In genomic region chr3:187738400-187739124, GRCh38 we compare ENCODE assay signal across 8 cellular contexts. TPM values are rescaled to one million over a fixed set of nuclear protein-coding genes. Genes with fewer than 3 reads are reported as not detected.
DNase-seq lines count a peak whose midpoint lies in the region; ATAC-seq, FAIRE-seq and TF ChIP-seq lines count a peak whose summit lies in the region.

No MANE protein-coding gene starts in this region.

- peak overlapping the region; percentile 98 for H3K27ac Mint-ChIP-seq in activated CD8-positive, alpha-beta T cell treated with anti-CD3 and anti-CD28 coated beads for 36 hours

- peak overlapping the region; percentile 93 for H3K4me3 Mint-ChIP-seq in activated CD8-positive, alpha-beta T cell treated with anti-CD3 and anti-CD28 coated beads for 36 hours

- POLR2A ChIA-PET in activated CD8-positive, alpha-beta T cell treated with anti-CD3 and anti-CD28 coated beads for 36 hours (lab: Charles Lee): interaction anchor here (0.5 to 2.2 kb wide), 12 partner anchors 8 to 1399 kb away, joined by 3 to 7 read pairs (median 3); partner anchors contain the start of gene LPP
- POLR2A ChIA-PET in H1 (lab: Charles Lee; ENCODE audit: partially characterized antibody): interaction anchor here (1.0 to 3.3 kb wide), 12 partner anchors 9 to 1221 kb away, joined by 3 to 15 read pairs (median 6); partner anchors contain the start of gene LPP

- no peaks in the 10 kb centered on the region for H3K9me3 ChIP-seq in H1 (ENCODE audit: insufficient read depth in 2 of 2, low read depth in 1 of 2, low read length in 1 of 2)
- H3K9me3 ChIP-seq in lung (ENCODE audit: control insufficient read depth in 2 of 2, insufficient read depth in 1 of 2, low read length in 1 of 2): no peaks in the 10 kb centered on the region

- H4K8ac ChIP-seq in H1 (ENCODE audit: extremely low read depth, insufficient read depth, low read length): no peak overlapping the region; the same call in 1 of the 2 replicates

- H2AK5ac ChIP-seq in H1 (ENCODE audit: low read depth, low read length): no peak overlapping the region

- peak overlapping the region; percentile 40 for H3K56ac ChIP-seq in H1 (replicated peaks; ENCODE audit: insufficient read length, low read depth, low read length)

- no peaks in the 10 kb centered on the region for H4K20me1 ChIP-seq in H1 (replicated peaks in 1 of 2; ENCODE audit: control insufficient read depth in 1 of 2, insufficient read depth in 2 of 2, low read length in 2 of 2)

- peak overlapping the region; percentile 38 for H2BK5ac ChIP-seq in H1 (ENCODE audit: low read depth, low read length)

- peak; percentile 88 to 92 for TF ChIP-seq RAD21 in H1 (IDR thresholded peaks at IDR 0.05 in 1 of 2, conservative IDR thresholded peaks at IDR 0.05 in 1 of 2; ENCODE audit: low read depth in 2 of 2, low read length in 2 of 2)

- no peak overlapping the region for H2BK120ac ChIP-seq in H1 (replicated peaks; ENCODE audit: low read depth, low read length)

- no peaks in the 10 kb centered on the region for H3K27me3 Mint-ChIP-seq in activated CD8-positive, alpha-beta T cell treated with anti-CD3 and anti-CD28 coated beads for 36 hours

- peak overlapping the region; percentile 90 to 94 for H3K4me2 ChIP-seq in H1 (ENCODE audit: insufficient read depth in 1 of 2, low read depth in 2 of 2, low read length in 2 of 2)

- ATAC-seq in HG03565 (IDR thresholded peaks at IDR 0.05; ENCODE audit: unreplicated experiment): peak; percentile 44
- peak; percentile 50 for ATAC-seq in activated CD8-positive, alpha-beta T cell treated with anti-CD3 and anti-CD28 coated beads for 36 hours
- peak; percentile 43 for ATAC-seq in lung (ENCODE audit: insufficient read depth, low FRiP score)

- H3K14ac ChIP-seq in H1 (ENCODE audit: insufficient read length): no peak overlapping the region

- H3K79me1 ChIP-seq in H1 (ENCODE audit: low read depth, low read length): no peaks in the 10 kb centered on the region

- TF ChIP-seq POLR2A in H1 (IDR thresholded peaks at IDR 0.05; ENCODE audit: control extremely low read depth in 1 of 2, low read depth in 2 of 2, low read length in 2 of 2): no peak

- H4K5ac ChIP-seq in H1 (ENCODE audit: insufficient read length, low read depth, low read length): peak overlapping the region; percentile 18

- 0 out of 2 replicates have a peak overlapping the region, but pooled peaks have one; percentile 37 for H2BK20ac ChIP-seq in H1 (ENCODE audit: low read length)

- H2BK15ac ChIP-seq in H1 (ENCODE audit: low read length): peak overlapping the region; percentile 62; the same call in 1 of the 2 replicates

- peaks cover 47% of the 10 kb centered on the region for H3K4me1 Mint-ChIP-seq in activated CD8-positive, alpha-beta T cell treated with anti-CD3 and anti-CD28 coated beads for 36 hours (ENCODE audit: low read depth)

- peak; percentile 79 for TF ChIP-seq CTCF in activated CD8-positive, alpha-beta T cell treated with anti-CD3 and anti-CD28 coated beads for 36 hours (IDR thresholded peaks at IDR 0.05)
- peak; percentile 62 to 84 (median 72) for TF ChIP-seq CTCF in H1 (IDR thresholded peaks at IDR 0.05; ENCODE audit: control extremely low read depth in 1 of 3, insufficient read depth in 1 of 3, low read depth in 1 of 3, low read length in 3 of 3)
- peak; percentile 76 for TF ChIP-seq CTCF in lung (IDR thresholded peaks at IDR 0.05; ENCODE audit: control extremely low read depth, extremely low read depth)

- H3K9ac ChIP-seq in H1 (replicated peaks in 1 of 4; ENCODE audit: extremely low read depth in 1 of 4, low read depth in 3 of 4, low read length in 3 of 4): peak overlapping the region in 3 of 4 experiments; percentile 62 to 67 (median 65); a peak in 5 of 7 replicates

- 0 out of 3 replicates have a peak, but pooled peaks of 1 of the 2 experiments have one; percentile 8 for TF ChIP-seq EP300 in H1 (IDR thresholded peaks at IDR 0.05; ENCODE audit: borderline replicate concordance in 1 of 2, low read depth in 2 of 2, low read length in 2 of 2)

- H2BK12ac ChIP-seq in H1 (ENCODE audit: low read depth, low read length): peak overlapping the region; percentile 55; the same call in 1 of the 2 replicates

- peak overlapping the region; percentile 92 for H3K18ac ChIP-seq in H1 (ENCODE audit: extremely low read depth, low read length)

- H3K27me3 ChIP-seq in H1 (replicated peaks in 1 of 4; ENCODE audit: control insufficient read depth in 3 of 4, extremely low read depth in 1 of 4, insufficient read depth in 3 of 4, low read length in 3 of 4) (peaks cover 0 to 16% (median 7%) of the 10 kb centered on the region in 4 experiments; a peak in 3 of 7 replicates), lung (ENCODE audit: control insufficient read depth, insufficient read depth) (no peaks in the 10 kb centered on the region)

- peaks cover 0 to 19% (median 8%) of the 10 kb centered on the region in 4 experiments; a peak in 5 of 7 replicates for H3K4me1 ChIP-seq in H1 (replicated peaks in 1 of 4; ENCODE audit: control insufficient read depth in 3 of 4, insufficient read depth in 4 of 4, low read length in 3 of 4)
- peaks cover 8 to 17% of the 10 kb centered on the region in 2 donors for H3K4me1 ChIP-seq in lung (ENCODE audit: control insufficient read depth in 2 of 2, insufficient read depth in 2 of 2, low read length in 2 of 2)

- H3K79me2 ChIP-seq in H1 (ENCODE audit: control insufficient read depth in 1 of 2, insufficient read depth in 2 of 2, low read length in 2 of 2): 0 out of 4 replicates have a peak, but pooled peaks cover 0 to 5% of the 10 kb centered on the region in 2 experiments

- no peak for FAIRE-seq in GM19239 (lab: Jason Lieb, UNC)
- FAIRE-seq in H1 (lab: Jason Lieb, UNC): no peak

- peak overlapping the region; percentile 25 for H4K91ac ChIP-seq in H1 (replicated peaks; ENCODE audit: insufficient read length, low read length)

- peak overlapping the region; percentile 53 to 89 (median 83) for H3K4me3 ChIP-seq in H1 (ENCODE audit: extremely low read depth in 1 of 4, insufficient read depth in 2 of 4, low read depth in 3 of 4, low read length in 4 of 4)
- peak overlapping the region; percentile 14 for H3K4me3 ChIP-seq in lung

- CTCF ChIA-PET in activated CD8-positive, alpha-beta T cell treated with anti-CD3 and anti-CD28 coated beads for 36 hours (lab: Charles Lee): interaction anchor here (0.6 to 7.7 kb wide), 82 partner anchors 8 to 1495 kb away, joined by 3 to 346 read pairs (median 4); partner anchors contain the start of gene LPP
- CTCF ChIA-PET in H1 (lab: Charles Lee; ENCODE audit: partially characterized antibody): interaction anchor here (0.5 to 6.4 kb wide), 58 partner anchors 8 to 1495 kb away, joined by 3 to 107 read pairs (median 4); partner anchors contain the start of gene LPP

- DNase-seq in Ammon's horn (ENCODE audit: low spot score): peak; percentile 96
- DNase-seq in GM19239 (ENCODE audit: insufficient read length, low spot score): peak; percentile 57
- peak; percentile 81 for DNase-seq in NCI-H526 treated with DMSO at 0.1 percent for 48 hours (lab: John Stamatoyannopoulos, UW)
- peak; percentile 82 for DNase-seq in activated CD8-positive, alpha-beta T cell treated with anti-CD3 and anti-CD28 coated beads for 36 hours
- DNase-seq in H1 (ENCODE audit: low read depth in 1 of 2, low spot score in 2 of 2): peak; percentile 85 to 86
- peak; percentile 93 for DNase-seq in lung (ENCODE audit: low spot score)
- DNase-seq in stimulated activated CD4-positive, alpha-beta T cell treated with anti-CD3 and anti-CD28 coated beads, TNF-alpha, amount 100 ng/mL, for 24 hours (ENCODE audit: low read depth in 3 of 3): peak in 2 of 3 experiments; percentile 54 to 64

- no peak overlapping the region for H3K4ac ChIP-seq in H1 (replicated peaks; ENCODE audit: insufficient read length, low read depth, low read length)

- peaks cover 27% of the 10 kb centered on the region for H3K23me2 ChIP-seq in H1 (ENCODE audit: low read depth, low read length)

- H3K36me3 ChIP-seq in H1 (ENCODE audit: control insufficient read depth in 2 of 4, insufficient read depth in 4 of 4, low read length in 3 of 4): peaks cover 0 to under 1% (median 0%) of the 10 kb centered on the region in 4 experiments; a peak in 1 of 8 replicates
- H3K36me3 ChIP-seq in lung (ENCODE audit: control insufficient read depth in 2 of 2, insufficient read depth in 2 of 2, low read length in 2 of 2): peaks cover 3 to 4% of the 10 kb centered on the region in 2 donors

- no peak overlapping the region for H3K23ac ChIP-seq in H1 (ENCODE audit: insufficient read length)

- H3K27ac ChIP-seq in H1 (ENCODE audit: low read depth, low read length) (peak overlapping the region; percentile 30; the same call in 1 of the 2 replicates), lung (ENCODE audit: low read depth in 1 of 2, low read length in 1 of 2) (peak overlapping the region; percentile 96 to 98)

- H3K36me3 Mint-ChIP-seq in activated CD8-positive, alpha-beta T cell treated with anti-CD3 and anti-CD28 coated beads for 36 hours (ENCODE audit: low read depth): peaks cover 3% of the 10 kb centered on the region

- no peaks in the 10 kb centered on the region for H3K9me3 Mint-ChIP-seq in activated CD8-positive, alpha-beta T cell treated with anti-CD3 and anti-CD28 coated beads for 36 hours

- WGBS in H1 (ENCODE audit: extremely low coverage in 1 of 2, insufficient coverage in 1 of 2, insufficient read length in 1 of 2, insufficient replicate concordance in 2 of 2, low coverage in 1 of 2, low lambda C conversion rate in 2 of 2, missing lambda C conversion rate in 1 of 2), 2 experiments: 2% methylated on average over 41 of the region's 41 CpGs; no CpG with 5 or more reads in 1 of the 2 experiments
- 1% methylated on average over 41 of the region's 41 CpGs for WGBS in lung, 2 donors

- intact Hi-C loops in activated CD8-positive, alpha-beta T cell treated with anti-CD3 and anti-CD28 coated beads for 36 hours (cut with micrococcal nuclease): loop anchor here (1.0 to 5.0 kb wide), 2 partner anchors 1216 to 1409 kb away; no protein-coding TSS in a partner anchor

- peak overlapping the region; percentile 89; the same call in 1 of the 2 replicates for H2AFZ ChIP-seq in H1 (ENCODE audit: low read length)

RNA-seq across cellular contexts. Expression of gene BCL6, which starts 6.7 kb away (rescaled TPM):
- 10 to 100 TPM; 13.7 to 14.0 TPM for total RNA-seq in activated CD8-positive, alpha-beta T cell treated with anti-CD3 and anti-CD28 coated beads for 36 hours
- 8.7 and 10.4 TPM in 2 replicates for total RNA-seq in H1 (2021; fragmentation: NEBNext Ultra II Directional; extraction: Animal tissue kit (Norgen Biotek cat#: 25700))
- polyA plus RNA-seq in H1 (2011; rRNA removed): 5.7 and 9.4 TPM in 2 replicates
- 8.0 TPM for polyA plus RNA-seq in H1 (2011; cell fraction: cytosol; rRNA removed)
- 29.9 TPM for polyA plus RNA-seq in H1 (2011; cell fraction: nucleus; rRNA removed)
- 11.7 to 15.2 TPM (median 14.1 TPM) in 4 replicates for polyA plus RNA-seq in H1 (2012, experiment 1 of 2)
- 2.8 TPM for polyA plus RNA-seq in H1 (2012, experiment 2 of 2)
- 4.0 TPM for polyA plus RNA-seq in H1 (2013, experiment 1 of 2)
- polyA plus RNA-seq in H1 (2013, experiment 2 of 2): 3.6 TPM
- polyA minus RNA-seq in H1 (2011; rRNA and poly(A)+ RNA removed): 5.8 and 12.6 TPM in 2 replicates
- polyA minus RNA-seq in H1 (2011; cell fraction: cytosol; rRNA and poly(A)+ RNA removed): 7.0 TPM
- 10.8 TPM for polyA minus RNA-seq in H1 (2011; cell fraction: nucleus; rRNA and poly(A)+ RNA removed)
- 100 to 1,000 TPM in 1 of 2 donors, 10 to 100 TPM in 1; 52.2 to 101 TPM for total RNA-seq in lung
- 100 to 1,000 TPM in 1 of 2 donors, 10 to 100 TPM in 1; 29.4 to 137 TPM for polyA plus RNA-seq in lung

RNA-seq across cellular contexts. Expression of gene RTP2, which starts 36.2 kb away (rescaled TPM):
- total RNA-seq in activated CD8-positive, alpha-beta T cell treated with anti-CD3 and anti-CD28 coated beads for 36 hours: not detected
- not detected in 2 replicates for total RNA-seq in H1 (2021; fragmentation: NEBNext Ultra II Directional; extraction: Animal tissue kit (Norgen Biotek cat#: 25700))
- polyA plus RNA-seq in H1 (2011; rRNA removed) (not detected in 2 replicates), lung (not detected)
- not detected for polyA plus RNA-seq in H1 (2011; cell fraction: cytosol; rRNA removed)
- not detected for polyA plus RNA-seq in H1 (2011; cell fraction: nucleus; rRNA removed)
- not detected in 4 replicates for polyA plus RNA-seq in H1 (2012, experiment 1 of 2)
- not detected for polyA plus RNA-seq in H1 (2012, experiment 2 of 2)
- polyA plus RNA-seq in H1 (2013, experiment 1 of 2): not detected
- polyA plus RNA-seq in H1 (2013, experiment 2 of 2): not detected
- polyA minus RNA-seq in H1 (2011; rRNA and poly(A)+ RNA removed): not detected in 2 replicates
- polyA minus RNA-seq in H1 (2011; cell fraction: cytosol; rRNA and poly(A)+ RNA removed): not detected
- not detected for polyA minus RNA-seq in H1 (2011; cell fraction: nucleus; rRNA and poly(A)+ RNA removed)
- not detected for total RNA-seq in lung

Comparison
In these comparisons a context has a peak if more than half of its experiments do, and no peak if none do; other contexts are left out.
1. Peak in every context shown above with its lines: DNase-seq, ATAC-seq, H3K4me3 ChIP-seq and H3K27ac ChIP-seq.